In the genomic region with DNA sequence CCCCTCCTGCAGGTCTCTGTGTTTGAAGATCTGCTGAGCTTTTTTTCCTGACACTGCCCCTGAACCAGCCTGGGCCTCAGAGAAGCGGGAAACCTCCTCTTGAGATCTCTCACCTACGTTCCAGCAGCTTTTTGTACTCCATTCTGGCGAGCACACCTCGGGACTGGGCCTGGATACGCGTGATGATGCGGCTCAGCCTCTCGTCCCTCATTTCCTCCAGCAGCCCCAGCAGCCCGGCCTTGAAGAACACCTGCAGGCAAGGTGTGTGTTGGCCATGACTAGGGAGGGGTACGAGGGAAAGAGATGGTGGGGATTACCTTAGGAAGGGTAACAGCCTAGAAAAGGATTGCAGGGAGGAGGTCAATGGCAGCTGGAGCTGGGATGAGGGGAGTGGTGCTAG, we compare ENCODE assay signal across 23 cellular contexts. TPM values are rescaled to one million over a fixed set of nuclear protein-coding genes. Genes with fewer than 3 reads are reported as not detected.
"Had no signal": no experiment of that assay in that cellular context is flagged by ENCODE, and none has a peak within 500 bp of the region (broad histone marks: within the 10 kb centered on the region; RNA-seq: fewer than 3 reads in every experiment).

No MANE protein-coding gene starts in this region.

- H3K36me3 ChIP-seq: MG63 had no signal

- H3K9ac ChIP-seq: SK-N-SH had no signal

- DNase-seq: IMR-90, Karpas-422, KG1, MG63, NCI-H1092, NCI-H1105 treated with DMSO at 0.1 percent for 48 hours, NCI-H1417 treated with DMSO at 0.1 percent for 48 hours, NCI-H146, NCI-H1694 treated with DMSO at 0.1 percent for 48 hours, NCI-H1930, NCI-H2081, NCI-H2107, NCI-H2227 treated with DMSO at 0.1 percent for 48 hours, NCI-H510A, NCI-H524 treated with DMSO at 0.1 percent for 48 hours, NCI-H69, NCI-H774, RPMI8226, SHP77, SK-N-SH had no signal

- H3K27me3 ChIP-seq: MG63 had no signal

- H3K4me2 ChIP-seq: SK-N-SH had no signal

- H3K9me3 ChIP-seq: MG63, SK-N-SH had no signal

- FAIRE-seq: RCC 7860 had no signal

- H3K4me3 ChIP-seq: MG63 had no signal

RNA-seq across cellular contexts. Expression of a gene that starts 10.3 kb away (rescaled TPM):
- total RNA-seq: HT-29, IMR-90 had no signal
- polyA plus RNA-seq: IMR-90, SK-N-SH had no signal

RNA-seq across cellular contexts. Expression of a gene that starts 17.1 kb away (rescaled TPM):
- total RNA-seq: HT-29, IMR-90, SK-MEL-5 had no signal
- polyA plus RNA-seq: IMR-90, SK-N-SH had no signal

RNA-seq across cellular contexts. Expression of a gene that starts 48.3 kb away (rescaled TPM):
- total RNA-seq: HT-29, IMR-90, SK-MEL-5 had no signal

RNA-seq across cellular contexts. Expression of a gene that starts 52.6 kb away (rescaled TPM):
- total RNA-seq: HT-29, IMR-90, SK-MEL-5 had no signal
- polyA plus RNA-seq: IMR-90, SK-N-SH had no signal
